Comparison of ENCODE assay signal across 14 cellular contexts in the genomic region with DNA sequence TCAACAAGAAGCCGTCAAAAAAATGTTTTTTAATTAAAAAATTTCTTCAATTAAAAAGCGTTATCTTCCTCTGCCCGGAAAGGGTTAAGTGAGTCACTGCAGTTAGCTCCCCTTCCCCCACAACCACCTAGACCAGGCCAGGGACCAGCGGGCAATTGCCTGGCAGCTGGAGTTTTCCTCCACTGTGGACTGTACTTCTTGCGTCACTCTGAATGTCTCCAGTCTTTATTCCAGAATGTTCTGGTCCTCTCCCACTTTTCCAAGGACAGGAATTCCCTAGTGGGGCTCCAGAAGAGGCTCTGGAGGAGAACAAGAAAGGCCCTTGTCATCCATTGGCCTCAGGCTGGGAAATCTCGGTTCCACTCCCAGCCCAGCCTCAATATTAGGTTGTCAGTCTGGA.
DNase-seq lines count a peak whose midpoint lies in the region; ATAC-seq and TF ChIP-seq lines count a peak whose summit lies in the region.
"Had no signal": no experiment of that assay in that cellular context is flagged by ENCODE, and none has a peak within 500 bp of the region (broad histone marks: within the 10 kb centered on the region; RNA-seq: fewer than 3 reads in every experiment).

No MANE protein-coding gene starts in this region.

- TF ChIP-seq CTCF in H9 (conservative IDR thresholded peaks at IDR 0.05) (no peak), gastroesophageal sphincter (IDR thresholded peaks at IDR 0.05) (no peak), psoas muscle (IDR thresholded peaks at IDR 0.05) (no peak)

- H3K4me3 ChIP-seq in gastroesophageal sphincter = no peak overlapping the region
- no peak overlapping the region for H3K4me3 ChIP-seq in psoas muscle
- H3K4me3 ChIP-seq: thyroid gland had no signal

- H3K9ac ChIP-seq in H9 (ENCODE audit: extremely low read depth, insufficient read length, low read length) = no peak overlapping the region

- no peak overlapping the region for H3K27ac ChIP-seq in H9 (ENCODE audit: insufficient read length, low read depth, low read length)
- no peak overlapping the region for H3K27ac ChIP-seq in gastroesophageal sphincter
- H3K27ac ChIP-seq in psoas muscle = no peak overlapping the region
- H3K27ac ChIP-seq: thyroid gland had no signal

- H3K18ac ChIP-seq in H9 (ENCODE audit: insufficient read length, low read depth, low read length) = no peak overlapping the region

- H4K8ac ChIP-seq in H9 (replicated peaks; ENCODE audit: insufficient read length, low read depth, low read length) = no peak overlapping the region

- peaks cover 13 to 25% of the 10 kb centered on the region in 2 experiments for H3K4me1 Mint-ChIP-seq in H9
- peaks cover 22% of the 10 kb centered on the region for H3K4me1 Mint-ChIP-seq in activated CD4-positive, alpha-beta memory T cell treated with anti-CD3 and anti-CD28 coated beads, Interleukin-2, amount 10 ng/mL, durations not matched to agents 7 days and 5 days

- ATAC-seq in SK-N-SH treated with all-trans-retinoic acid at 6 μM for 48 hours = peak; percentile 17; the same call in 2 of the 3 replicates
- peak; percentile 21 for ATAC-seq in gastroesophageal sphincter
- peak in 3 of 4 donors; percentile 23 to 49 (median 28) for ATAC-seq in psoas muscle
- no peak for ATAC-seq in HG02885 (IDR thresholded peaks at IDR 0.05; ENCODE audit: poor library complexity, unreplicated experiment)

- H2BK20ac ChIP-seq in H9 (ENCODE audit: low read depth, low read length, poor library complexity, severe bottlenecking) = no peak overlapping the region

- no CpG with 5 or more reads among the region's 6 CpGs for WGBS in H9 (ENCODE audit: extremely low coverage, insufficient read length, low lambda C conversion rate)
- WGBS in gastroesophageal sphincter (ENCODE audit: low coverage in 1 of 2), 2 donors = 60 to 64% methylated on average over 1 to 5 of the region's 6 CpGs
- WGBS in psoas muscle, 3 donors = 48 to 56% (median 56%) methylated on average over 6 of the region's 6 CpGs

- H4K20me1 ChIP-seq in H9 (ENCODE audit: control insufficient read depth, insufficient read depth, insufficient read length) = no peaks in the 10 kb centered on the region

- POLR2A ChIA-PET in activated CD4-positive, alpha-beta memory T cell treated with anti-CD3 and anti-CD28 coated beads, Interleukin-2, amount 10 ng/mL, durations not matched to agents 7 days and 5 days (lab: Charles Lee) = no interaction called here

- H2BK120ac ChIP-seq in H9 (ENCODE audit: low read depth, low read length, poor library complexity, severe bottlenecking) = no peak overlapping the region

- CTCF ChIA-PET in activated CD4-positive, alpha-beta memory T cell treated with anti-CD3 and anti-CD28 coated beads, Interleukin-2, amount 10 ng/mL, durations not matched to agents 7 days and 5 days (lab: Charles Lee) = no interaction called here

- no peak overlapping the region for H3K4me2 ChIP-seq in H9 (ENCODE audit: insufficient read depth, insufficient read length, low read length)

- no peak overlapping the region for H2BK12ac ChIP-seq in H9 (ENCODE audit: insufficient read length, low read depth, low read length)

- H3K79me1 ChIP-seq in H9 (ENCODE audit: insufficient read depth, low read depth, low read length, poor library complexity, severe bottlenecking) = no peaks in the 10 kb centered on the region

- no peak overlapping the region for H2AK5ac ChIP-seq in H9 (ENCODE audit: insufficient read length, low read length)

- no peak overlapping the region for H4K5ac ChIP-seq in H9 (ENCODE audit: insufficient read length, low read depth, low read length)

- H2BK15ac ChIP-seq in H9 (ENCODE audit: low read depth, low read length) = no peak overlapping the region

- H3K4ac ChIP-seq in H9 (ENCODE audit: low read depth, low read length) = no peak overlapping the region

- H3K56ac ChIP-seq in H9 (ENCODE audit: insufficient read length, low read depth, low read length) = no peak overlapping the region

- H2BK5ac ChIP-seq in H9 (ENCODE audit: insufficient read length, low read length) = no peak overlapping the region

- DNase-seq in H9 (no peak), psoas muscle (peak in 1 of 2 donors; percentile 50), T-helper 9 cell (no peak)
- no peak for DNase-seq in stimulated activated CD4-positive, alpha-beta T cell treated with anti-CD3 and anti-CD28 coated beads, Interleukin-15, amount 100 ng/mL, for 24 hours
- DNase-seq in activated CD4-positive, alpha-beta memory T cell treated with anti-CD3 and anti-CD28 coated beads, Interleukin-2, amount 10 ng/mL, durations not matched to agents 7 days and 5 days = no peak
- DNase-seq: activated CD4-positive, alpha-beta T cell treated with anti-CD3 and anti-CD28 coated beads for 4 hours; activated effector memory CD4-positive, alpha-beta T cell treated with anti-CD3 and anti-CD28 coated beads, Interleukin-2, amount 50 U/mL, for 16 hours; erythroblast; NCI-H1436 treated with DMSO at 0.1 percent for 48 hours; NCI-H69; thyroid gland had no signal

- H4K91ac ChIP-seq in H9 (ENCODE audit: insufficient read length, low read depth, low read length) = no peak overlapping the region

- intact Hi-C loops in psoas muscle (cut with DNase I) = no loop called here

- TF ChIP-seq POLR2A in gastroesophageal sphincter (IDR thresholded peaks at IDR 0.05) = no peak

- H3K14ac ChIP-seq in H9 (ENCODE audit: insufficient read depth, low read length) = no peak overlapping the region

- no peaks in the 10 kb centered on the region for H3K23me2 ChIP-seq in H9 (ENCODE audit: insufficient read length, low read depth, low read length, poor library complexity, severe bottlenecking)

- H2AFZ ChIP-seq in H9 (ENCODE audit: low read length) = peak overlapping the region; percentile 58

- peaks cover 11% of the 10 kb centered on the region for H3K27me3 Mint-ChIP-seq in H9 (ENCODE audit: low read depth)
- peaks cover 4% of the 10 kb centered on the region for H3K27me3 Mint-ChIP-seq in activated CD4-positive, alpha-beta memory T cell treated with anti-CD3 and anti-CD28 coated beads, Interleukin-2, amount 10 ng/mL, durations not matched to agents 7 days and 5 days

- H3K36me3 ChIP-seq in gastroesophageal sphincter = peaks cover 0 to 35% of the 10 kb centered on the region in 2 donors
- peaks cover 0 to 7% of the 10 kb centered on the region in 2 donors for H3K36me3 ChIP-seq in psoas muscle (ENCODE audit: insufficient read depth in 1 of 2, low read depth in 1 of 2)

- peaks cover 2 to 6% of the 10 kb centered on the region in 2 experiments for H3K9me3 Mint-ChIP-seq in H9
- H3K9me3 Mint-ChIP-seq in activated CD4-positive, alpha-beta memory T cell treated with anti-CD3 and anti-CD28 coated beads, Interleukin-2, amount 10 ng/mL, durations not matched to agents 7 days and 5 days = no peaks in the 10 kb centered on the region

- H3K4me3 Mint-ChIP-seq in H9 = no peak overlapping the region
- H3K4me3 Mint-ChIP-seq in activated CD4-positive, alpha-beta memory T cell treated with anti-CD3 and anti-CD28 coated beads, Interleukin-2, amount 10 ng/mL, durations not matched to agents 7 days and 5 days = no peak overlapping the region

- H3K23ac ChIP-seq in H9 (ENCODE audit: insufficient read length, low read depth, low read length) = no peak overlapping the region

- H3K79me2 ChIP-seq in H9 (ENCODE audit: insufficient read depth, low read length) = no peaks in the 10 kb centered on the region

- no peak overlapping the region for H3K27ac Mint-ChIP-seq in H9
- H3K27ac Mint-ChIP-seq in activated CD4-positive, alpha-beta memory T cell treated with anti-CD3 and anti-CD28 coated beads, Interleukin-2, amount 10 ng/mL, durations not matched to agents 7 days and 5 days = no peak overlapping the region

- H3T11ph ChIP-seq in H9 (ENCODE audit: low read length) = no peak overlapping the region

- TF ChIP-seq EP300 in gastroesophageal sphincter (IDR thresholded peaks at IDR 0.05) = no peak

- H3K36me3 Mint-ChIP-seq in H9 (ENCODE audit: insufficient read depth in 1 of 3, low read depth in 3 of 3) = peaks cover 0 to 5% (median 0%) of the 10 kb centered on the region in 3 experiments; a peak in 1 of 7 replicates
- peaks cover 12% of the 10 kb centered on the region for H3K36me3 Mint-ChIP-seq in activated CD4-positive, alpha-beta memory T cell treated with anti-CD3 and anti-CD28 coated beads, Interleukin-2, amount 10 ng/mL, durations not matched to agents 7 days and 5 days (ENCODE audit: low read depth)

- H3K4me1 ChIP-seq in H9 (ENCODE audit: insufficient read depth, low read length) = no peaks in the 10 kb centered on the region; the same call in 1 of the 2 replicates
- H3K4me1 ChIP-seq in gastroesophageal sphincter = peaks cover 0 to 12% (median 0%) of the 10 kb centered on the region in 3 donors
- no peaks in the 10 kb centered on the region for H3K4me1 ChIP-seq in psoas muscle
- H3K4me1 ChIP-seq: thyroid gland had no signal

- H3K27me3 ChIP-seq in H9 (ENCODE audit: insufficient read depth, low read length) (no peaks in the 10 kb centered on the region), gastroesophageal sphincter (no peaks in the 10 kb centered on the region), psoas muscle (ENCODE audit: insufficient read depth in 3 of 3, low read length in 2 of 3) (peaks cover 0 to 2% (median 0%) of the 10 kb centered on the region in 3 donors)
- H3K27me3 ChIP-seq: thyroid gland had no signal

- H3K9me3 ChIP-seq in H9 (ENCODE audit: control insufficient read depth, low read depth, low read length) = no peaks in the 10 kb centered on the region
- H3K9me3 ChIP-seq in gastroesophageal sphincter = no peaks in the 10 kb centered on the region
- H3K9me3 ChIP-seq in psoas muscle = no peaks in the 10 kb centered on the region
- H3K9me3 ChIP-seq: thyroid gland had no signal

TF ChIP-seq in SK-N-SH treated with all-trans-retinoic acid at 6 μM for 48 hours, 23 proteins besides CTCF, POLR2A, EP300 and RAD21 (continues in another document):
- TF ChIP-seq TCF4 (CRISPR knock-in tag; IDR thresholded peaks at IDR 0.05; ENCODE audit: borderline replicate concordance) = no peak
